In the genomic region with DNA sequence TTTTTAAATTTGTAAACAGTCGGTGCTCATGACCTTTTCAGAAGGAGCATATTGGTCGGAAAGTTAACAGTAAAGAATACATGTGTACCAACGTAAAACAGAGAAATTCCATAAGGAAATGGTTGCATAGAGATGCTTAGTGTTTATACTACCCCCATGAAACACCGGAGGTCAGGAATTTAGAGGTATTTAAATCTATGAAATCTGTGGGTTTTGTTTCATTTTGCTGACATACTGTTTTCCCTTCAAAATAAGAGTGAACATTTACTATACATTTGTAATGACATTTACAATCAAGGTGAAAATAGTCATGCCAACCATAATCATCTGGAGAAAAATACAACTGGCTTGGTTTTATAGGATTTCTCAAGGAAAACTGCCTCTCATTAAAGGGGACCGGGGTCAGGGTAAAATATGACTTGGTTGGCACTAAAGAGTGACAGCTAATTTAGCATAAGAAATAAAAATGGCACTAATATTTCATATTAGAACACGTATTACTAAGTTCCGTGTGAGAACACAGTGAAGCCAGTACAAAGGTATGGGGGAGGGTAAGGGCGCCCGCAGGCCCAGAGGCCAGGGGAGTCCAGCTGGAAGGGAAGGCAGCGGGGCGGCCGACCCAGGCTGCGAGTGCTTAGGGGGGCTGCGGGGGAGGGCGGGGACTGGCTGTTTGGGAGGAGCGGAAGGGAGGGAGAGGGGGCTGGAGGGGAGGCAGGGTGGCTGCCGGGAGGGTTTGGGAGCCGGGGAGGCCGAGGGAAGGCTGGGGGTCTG, we compare ENCODE assay signal across 1 cellular context.
A peak's percentile ranks its signal among the peaks of the same experiment; 100 is the strongest.
TF ChIP-seq lines count a peak whose summit lies in the region.

No MANE protein-coding gene starts in this region.

TF ChIP-seq in K562, 482 proteins besides CTCF, POLR2A, EP300 and RAD21:
- TF ChIP-seq, protein P1, sequence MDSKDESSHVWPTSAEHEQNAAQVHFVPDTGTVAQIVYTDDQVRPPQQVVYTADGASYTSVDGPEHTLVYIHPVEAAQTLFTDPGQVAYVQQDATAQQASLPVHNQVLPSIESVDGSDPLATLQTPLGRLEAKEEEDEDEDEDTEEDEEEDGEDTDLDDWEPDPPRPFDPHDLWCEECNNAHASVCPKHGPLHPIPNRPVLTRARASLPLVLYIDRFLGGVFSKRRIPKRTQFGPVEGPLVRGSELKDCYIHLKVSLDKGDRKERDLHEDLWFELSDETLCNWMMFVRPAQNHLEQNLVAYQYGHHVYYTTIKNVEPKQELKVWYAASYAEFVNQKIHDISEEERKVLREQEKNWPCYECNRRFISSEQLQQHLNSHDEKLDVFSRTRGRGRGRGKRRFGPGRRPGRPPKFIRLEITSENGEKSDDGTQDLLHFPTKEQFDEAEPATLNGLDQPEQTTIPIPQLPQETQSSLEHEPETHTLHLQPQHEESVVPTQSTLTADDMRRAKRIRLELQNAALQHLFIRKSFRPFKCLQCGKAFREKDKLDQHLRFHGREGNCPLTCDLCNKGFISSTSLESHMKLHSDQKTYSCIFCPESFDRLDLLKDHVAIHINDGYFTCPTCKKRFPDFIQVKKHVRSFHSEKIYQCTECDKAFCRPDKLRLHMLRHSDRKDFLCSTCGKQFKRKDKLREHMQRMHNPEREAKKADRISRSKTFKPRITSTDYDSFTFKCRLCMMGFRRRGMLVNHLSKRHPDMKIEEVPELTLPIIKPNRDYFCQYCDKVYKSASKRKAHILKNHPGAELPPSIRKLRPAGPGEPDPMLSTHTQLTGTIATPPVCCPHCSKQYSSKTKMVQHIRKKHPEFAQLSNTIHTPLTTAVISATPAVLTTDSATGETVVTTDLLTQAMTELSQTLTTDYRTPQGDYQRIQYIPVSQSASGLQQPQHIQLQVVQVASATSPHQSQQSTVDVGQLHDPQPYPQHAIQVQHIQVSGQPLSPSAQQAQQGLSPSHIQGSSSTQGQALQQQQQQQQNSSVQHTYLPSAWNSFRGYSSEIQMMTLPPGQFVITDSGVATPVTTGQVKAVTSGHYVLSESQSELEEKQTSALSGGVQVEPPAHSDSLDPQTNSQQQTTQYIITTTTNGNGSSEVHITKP (IDR thresholded peaks at IDR 0.05; ENCODE audit: partially characterized antibody) = peak; percentile 50
- no peak for TF ChIP-seq NUFIP1 (IDR thresholded peaks at IDR 0.05; ENCODE audit: partially characterized antibody)
- TF ChIP-seq PCBP1 (IDR thresholded peaks at IDR 0.05; ENCODE audit: low read depth, low read length, poor library complexity, severe bottlenecking) = no peak
- peak; percentile 48; the same call in 1 of the 2 replicates for TF ChIP-seq MAFK (IDR thresholded peaks at IDR 0.05; ENCODE audit: low read length)
- TF ChIP-seq ZNF766 (CRISPR knock-in tag; conservative IDR thresholded peaks at IDR 0.05) = no peak
- peak; percentile 74; the same call in 1 of the 2 replicates for TF ChIP-seq ZBTB7A (IDR thresholded peaks at IDR 0.05; ENCODE audit: borderline replicate concordance, control insufficient read depth, low read depth, low read length)
- TF ChIP-seq, protein P2, sequence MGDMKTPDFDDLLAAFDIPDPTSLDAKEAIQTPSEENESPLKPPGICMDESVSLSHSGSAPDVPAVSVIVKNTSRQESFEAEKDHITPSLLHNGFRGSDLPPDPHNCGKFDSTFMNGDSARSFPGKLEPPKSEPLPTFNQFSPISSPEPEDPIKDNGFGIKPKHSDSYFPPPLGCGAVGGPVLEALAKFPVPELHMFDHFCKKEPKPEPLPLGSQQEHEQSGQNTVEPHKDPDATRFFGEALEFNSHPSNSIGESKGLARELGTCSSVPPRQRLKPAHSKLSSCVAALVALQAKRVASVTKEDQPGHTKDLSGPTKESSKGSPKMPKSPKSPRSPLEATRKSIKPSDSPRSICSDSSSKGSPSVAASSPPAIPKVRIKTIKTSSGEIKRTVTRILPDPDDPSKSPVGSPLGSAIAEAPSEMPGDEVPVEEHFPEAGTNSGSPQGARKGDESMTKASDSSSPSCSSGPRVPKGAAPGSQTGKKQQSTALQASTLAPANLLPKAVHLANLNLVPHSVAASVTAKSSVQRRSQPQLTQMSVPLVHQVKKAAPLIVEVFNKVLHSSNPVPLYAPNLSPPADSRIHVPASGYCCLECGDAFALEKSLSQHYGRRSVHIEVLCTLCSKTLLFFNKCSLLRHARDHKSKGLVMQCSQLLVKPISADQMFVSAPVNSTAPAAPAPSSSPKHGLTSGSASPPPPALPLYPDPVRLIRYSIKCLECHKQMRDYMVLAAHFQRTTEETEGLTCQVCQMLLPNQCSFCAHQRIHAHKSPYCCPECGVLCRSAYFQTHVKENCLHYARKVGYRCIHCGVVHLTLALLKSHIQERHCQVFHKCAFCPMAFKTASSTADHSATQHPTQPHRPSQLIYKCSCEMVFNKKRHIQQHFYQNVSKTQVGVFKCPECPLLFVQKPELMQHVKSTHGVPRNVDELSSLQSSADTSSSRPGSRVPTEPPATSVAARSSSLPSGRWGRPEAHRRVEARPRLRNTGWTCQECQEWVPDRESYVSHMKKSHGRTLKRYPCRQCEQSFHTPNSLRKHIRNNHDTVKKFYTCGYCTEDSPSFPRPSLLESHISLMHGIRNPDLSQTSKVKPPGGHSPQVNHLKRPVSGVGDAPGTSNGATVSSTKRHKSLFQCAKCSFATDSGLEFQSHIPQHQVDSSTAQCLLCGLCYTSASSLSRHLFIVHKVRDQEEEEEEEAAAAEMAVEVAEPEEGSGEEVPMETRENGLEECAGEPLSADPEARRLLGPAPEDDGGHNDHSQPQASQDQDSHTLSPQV (IDR thresholded peaks at IDR 0.05) = 0 out of 2 replicates have a peak, but pooled peaks have one; percentile 12
- peak; percentile 48 for TF ChIP-seq MAFG (tag; conservative IDR thresholded peaks at IDR 0.05)
- 0 out of 2 replicates have a peak, but pooled peaks have one; percentile 1 for TF ChIP-seq ZNF644 (tag; IDR thresholded peaks at IDR 0.05; ENCODE audit: low read depth)
- TF ChIP-seq ETV6 (IDR thresholded peaks at IDR 0.05; ENCODE audit: borderline replicate concordance in 1 of 2, low read depth in 2 of 2, low read length in 1 of 2) = 0 out of 4 replicates have a peak, but pooled peaks of 1 of the 2 experiments have one; percentile 46
- no peak for TF ChIP-seq ETV6 (CRISPR knock-in tag; IDR thresholded peaks at IDR 0.05; ENCODE audit: borderline replicate concordance)
- TF ChIP-seq ZKSCAN8 (CRISPR knock-in tag; IDR thresholded peaks at IDR 0.05) = peak; percentile 81
- TF ChIP-seq, protein P3, sequence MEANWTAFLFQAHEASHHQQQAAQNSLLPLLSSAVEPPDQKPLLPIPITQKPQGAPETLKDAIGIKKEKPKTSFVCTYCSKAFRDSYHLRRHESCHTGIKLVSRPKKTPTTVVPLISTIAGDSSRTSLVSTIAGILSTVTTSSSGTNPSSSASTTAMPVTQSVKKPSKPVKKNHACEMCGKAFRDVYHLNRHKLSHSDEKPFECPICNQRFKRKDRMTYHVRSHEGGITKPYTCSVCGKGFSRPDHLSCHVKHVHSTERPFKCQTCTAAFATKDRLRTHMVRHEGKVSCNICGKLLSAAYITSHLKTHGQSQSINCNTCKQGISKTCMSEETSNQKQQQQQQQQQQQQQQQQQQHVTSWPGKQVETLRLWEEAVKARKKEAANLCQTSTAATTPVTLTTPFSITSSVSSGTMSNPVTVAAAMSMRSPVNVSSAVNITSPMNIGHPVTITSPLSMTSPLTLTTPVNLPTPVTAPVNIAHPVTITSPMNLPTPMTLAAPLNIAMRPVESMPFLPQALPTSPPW (CRISPR knock-in tag; IDR thresholded peaks at IDR 0.05) = peak; percentile 80
- TF ChIP-seq MCM5 (IDR thresholded peaks at IDR 0.05; ENCODE audit: low read depth) = no peak
- no peak for TF ChIP-seq CEBPG (CRISPR knock-in tag; IDR thresholded peaks at IDR 0.05)
- no peak for TF ChIP-seq CEBPG (tag; conservative IDR thresholded peaks at IDR 0.05 in 1 of 2, IDR thresholded peaks at IDR 0.05 in 1 of 2)
- TF ChIP-seq MAFF (IDR thresholded peaks at IDR 0.05; ENCODE audit: low read length) = peak; percentile 53; the same call in 1 of the 2 replicates
- TF ChIP-seq, protein P4, sequence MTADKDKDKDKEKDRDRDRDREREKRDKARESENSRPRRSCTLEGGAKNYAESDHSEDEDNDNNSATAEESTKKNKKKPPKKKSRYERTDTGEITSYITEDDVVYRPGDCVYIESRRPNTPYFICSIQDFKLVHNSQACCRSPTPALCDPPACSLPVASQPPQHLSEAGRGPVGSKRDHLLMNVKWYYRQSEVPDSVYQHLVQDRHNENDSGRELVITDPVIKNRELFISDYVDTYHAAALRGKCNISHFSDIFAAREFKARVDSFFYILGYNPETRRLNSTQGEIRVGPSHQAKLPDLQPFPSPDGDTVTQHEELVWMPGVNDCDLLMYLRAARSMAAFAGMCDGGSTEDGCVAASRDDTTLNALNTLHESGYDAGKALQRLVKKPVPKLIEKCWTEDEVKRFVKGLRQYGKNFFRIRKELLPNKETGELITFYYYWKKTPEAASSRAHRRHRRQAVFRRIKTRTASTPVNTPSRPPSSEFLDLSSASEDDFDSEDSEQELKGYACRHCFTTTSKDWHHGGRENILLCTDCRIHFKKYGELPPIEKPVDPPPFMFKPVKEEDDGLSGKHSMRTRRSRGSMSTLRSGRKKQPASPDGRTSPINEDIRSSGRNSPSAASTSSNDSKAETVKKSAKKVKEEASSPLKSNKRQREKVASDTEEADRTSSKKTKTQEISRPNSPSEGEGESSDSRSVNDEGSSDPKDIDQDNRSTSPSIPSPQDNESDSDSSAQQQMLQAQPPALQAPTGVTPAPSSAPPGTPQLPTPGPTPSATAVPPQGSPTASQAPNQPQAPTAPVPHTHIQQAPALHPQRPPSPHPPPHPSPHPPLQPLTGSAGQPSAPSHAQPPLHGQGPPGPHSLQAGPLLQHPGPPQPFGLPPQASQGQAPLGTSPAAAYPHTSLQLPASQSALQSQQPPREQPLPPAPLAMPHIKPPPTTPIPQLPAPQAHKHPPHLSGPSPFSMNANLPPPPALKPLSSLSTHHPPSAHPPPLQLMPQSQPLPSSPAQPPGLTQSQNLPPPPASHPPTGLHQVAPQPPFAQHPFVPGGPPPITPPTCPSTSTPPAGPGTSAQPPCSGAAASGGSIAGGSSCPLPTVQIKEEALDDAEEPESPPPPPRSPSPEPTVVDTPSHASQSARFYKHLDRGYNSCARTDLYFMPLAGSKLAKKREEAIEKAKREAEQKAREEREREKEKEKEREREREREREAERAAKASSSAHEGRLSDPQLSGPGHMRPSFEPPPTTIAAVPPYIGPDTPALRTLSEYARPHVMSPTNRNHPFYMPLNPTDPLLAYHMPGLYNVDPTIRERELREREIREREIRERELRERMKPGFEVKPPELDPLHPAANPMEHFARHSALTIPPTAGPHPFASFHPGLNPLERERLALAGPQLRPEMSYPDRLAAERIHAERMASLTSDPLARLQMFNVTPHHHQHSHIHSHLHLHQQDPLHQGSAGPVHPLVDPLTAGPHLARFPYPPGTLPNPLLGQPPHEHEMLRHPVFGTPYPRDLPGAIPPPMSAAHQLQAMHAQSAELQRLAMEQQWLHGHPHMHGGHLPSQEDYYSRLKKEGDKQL (CRISPR knock-in tag; IDR thresholded peaks at IDR 0.05; ENCODE audit: borderline replicate concordance) = no peak
- TF ChIP-seq ZNF316 (IDR thresholded peaks at IDR 0.05) = peak; percentile 92
- TF ChIP-seq, protein P5, sequence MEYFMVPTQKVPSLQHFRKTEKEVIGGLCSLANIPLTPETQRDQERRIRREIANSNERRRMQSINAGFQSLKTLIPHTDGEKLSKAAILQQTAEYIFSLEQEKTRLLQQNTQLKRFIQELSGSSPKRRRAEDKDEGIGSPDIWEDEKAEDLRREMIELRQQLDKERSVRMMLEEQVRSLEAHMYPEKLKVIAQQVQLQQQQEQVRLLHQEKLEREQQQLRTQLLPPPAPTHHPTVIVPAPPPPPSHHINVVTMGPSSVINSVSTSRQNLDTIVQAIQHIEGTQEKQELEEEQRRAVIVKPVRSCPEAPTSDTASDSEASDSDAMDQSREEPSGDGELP (CRISPR knock-in tag; IDR thresholded peaks at IDR 0.05; ENCODE audit: borderline replicate concordance) = peak; percentile 22; the same call in 1 of the 2 replicates
- no peak for TF ChIP-seq CXXC5 (CRISPR knock-in tag; IDR thresholded peaks at IDR 0.05)
- TF ChIP-seq MYNN (IDR thresholded peaks at IDR 0.05) = 0 out of 2 replicates have a peak, but pooled peaks have one; percentile 6
- TF ChIP-seq MYNN (CRISPR knock-in tag; IDR thresholded peaks at IDR 0.05) = no peak
- peak; percentile 76 for TF ChIP-seq C11orf30 (IDR thresholded peaks at IDR 0.05; ENCODE audit: low read depth)
- no peak for TF ChIP-seq PYGO2 (tag; IDR thresholded peaks at IDR 0.05)
- no peak for TF ChIP-seq ZNF311 (CRISPR knock-in tag; IDR thresholded peaks at IDR 0.05)
- TF ChIP-seq, protein P6, sequence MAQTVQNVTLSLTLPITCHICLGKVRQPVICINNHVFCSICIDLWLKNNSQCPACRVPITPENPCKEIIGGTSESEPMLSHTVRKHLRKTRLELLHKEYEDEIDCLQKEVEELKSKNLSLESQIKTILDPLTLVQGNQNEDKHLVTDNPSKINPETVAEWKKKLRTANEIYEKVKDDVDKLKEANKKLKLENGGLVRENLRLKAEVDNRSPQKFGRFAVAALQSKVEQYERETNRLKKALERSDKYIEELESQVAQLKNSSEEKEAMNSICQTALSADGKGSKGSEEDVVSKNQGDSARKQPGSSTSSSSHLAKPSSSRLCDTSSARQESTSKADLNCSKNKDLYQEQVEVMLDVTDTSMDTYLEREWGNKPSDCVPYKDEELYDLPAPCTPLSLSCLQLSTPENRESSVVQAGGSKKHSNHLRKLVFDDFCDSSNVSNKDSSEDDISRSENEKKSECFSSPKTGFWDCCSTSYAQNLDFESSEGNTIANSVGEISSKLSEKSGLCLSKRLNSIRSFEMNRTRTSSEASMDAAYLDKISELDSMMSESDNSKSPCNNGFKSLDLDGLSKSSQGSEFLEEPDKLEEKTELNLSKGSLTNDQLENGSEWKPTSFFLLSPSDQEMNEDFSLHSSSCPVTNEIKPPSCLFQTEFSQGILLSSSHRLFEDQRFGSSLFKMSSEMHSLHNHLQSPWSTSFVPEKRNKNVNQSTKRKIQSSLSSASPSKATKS (CRISPR knock-in tag; IDR thresholded peaks at IDR 0.05) = no peak
- TF ChIP-seq DACH1 (IDR thresholded peaks at IDR 0.05; ENCODE audit: partially characterized antibody) = peak; percentile 30
